In genomic region chr1:228348708-228349467, GRCh38 we compare ENCODE assay signal across 30 cellular contexts. TPM values are rescaled to one million over a fixed set of nuclear protein-coding genes. Genes with fewer than 3 reads are reported as not detected.
A peak's percentile ranks its signal among the peaks of the same experiment; 100 is the strongest.
DNase-seq lines count a peak whose midpoint lies in the region; ATAC-seq, FAIRE-seq and TF ChIP-seq lines count a peak whose summit lies in the region.
"Had no signal": no experiment of that assay in that cellular context is flagged by ENCODE, and none has a peak within 500 bp of the region (broad histone marks: within the 10 kb centered on the region; RNA-seq: fewer than 3 reads in every experiment).

No MANE protein-coding gene starts in this region.

- POLR2A ChIA-PET in activated CD8-positive, alpha-beta T cell treated with anti-CD3 and anti-CD28 coated beads for 36 hours (lab: Charles Lee) = no interaction called here
- POLR2A ChIA-PET in activated CD8-positive, alpha-beta T cell treated with anti-CD3 and anti-CD28 coated beads, Interleukin-2, amount 10 ng/mL, durations not matched to agents 7 days and 5 days (lab: Charles Lee) = no interaction called here
- POLR2A ChIA-PET in RWPE1 (lab: Yijun Ruan, JAX; ENCODE audit: low non-redundant PET) = no interaction called here

- H3K27ac ChIP-seq in right atrium auricular region (peak overlapping the region; percentile 35 to 81), ovary (no peak overlapping the region), RWPE1 (no peak overlapping the region)
- H3K27ac ChIP-seq: body of pancreas, C4-2B had no signal

- TF ChIP-seq EP300 in ovary (IDR thresholded peaks at IDR 0.05) = no peak

- TF ChIP-seq CTCF in activated CD8-positive, alpha-beta T cell treated with anti-CD3 and anti-CD28 coated beads for 36 hours (IDR thresholded peaks at IDR 0.05) = no peak
- no peak for TF ChIP-seq CTCF in CD14-positive monocyte (IDR thresholded peaks at IDR 0.05)
- no peak for TF ChIP-seq CTCF in right atrium auricular region (IDR thresholded peaks at IDR 0.05)
- no peak for TF ChIP-seq CTCF in ovary (IDR thresholded peaks at IDR 0.05)
- TF ChIP-seq CTCF in RWPE1 (conservative IDR thresholded peaks at IDR 0.05; ENCODE audit: low read depth) = no peak

- ATAC-seq in activated CD8-positive, alpha-beta T cell treated with anti-CD3 and anti-CD28 coated beads for 36 hours = no peak
- ATAC-seq in activated CD8-positive, alpha-beta T cell treated with anti-CD3 and anti-CD28 coated beads, Interleukin-2, amount 10 ng/mL, durations not matched to agents 7 days and 5 days = no peak
- ATAC-seq: body of pancreas; SK-N-SH treated with all-trans-retinoic acid at 6 μM for 48 hours; stimulated activated naive B cell treated with anti-CD40 and anti-IgM and Interleukin-4, amounts not matched to agents 10 μg/mL and 1 μg/mL and 100 μg/mL, for 72 hours had no signal

- WGBS in ovary, 3 donors = 62 to 75% (median 74%) methylated on average over 12 of the region's 12 CpGs

- no peak overlapping the region for H3K4me3 ChIP-seq in right atrium auricular region
- H3K4me3 ChIP-seq in ovary = no peak overlapping the region
- H3K4me3 ChIP-seq: body of pancreas had no signal

- no peaks in the 10 kb centered on the region for H3K4me1 Mint-ChIP-seq in activated CD8-positive, alpha-beta T cell treated with anti-CD3 and anti-CD28 coated beads for 36 hours (ENCODE audit: low read depth)
- H3K4me1 Mint-ChIP-seq in activated CD8-positive, alpha-beta T cell treated with anti-CD3 and anti-CD28 coated beads, Interleukin-2, amount 10 ng/mL, durations not matched to agents 7 days and 5 days (ENCODE audit: low read depth) = no peaks in the 10 kb centered on the region
- H3K4me1 Mint-ChIP-seq in CD14-positive monocyte = no peaks in the 10 kb centered on the region
- H3K4me1 Mint-ChIP-seq: activated CD4-positive, alpha-beta memory T cell treated with anti-CD3 and anti-CD28 coated beads, Interleukin-2, amount 10 ng/mL, durations not matched to agents 7 days and 5 days; stimulated activated naive B cell treated with anti-CD40 and anti-IgM and Interleukin-4, amounts not matched to agents 10 μg/mL and 1 μg/mL and 100 μg/mL, for 72 hours had no signal

- peaks cover 3% of the 10 kb centered on the region for H3K36me3 Mint-ChIP-seq in activated CD8-positive, alpha-beta T cell treated with anti-CD3 and anti-CD28 coated beads for 36 hours (ENCODE audit: low read depth)
- H3K36me3 Mint-ChIP-seq in activated CD8-positive, alpha-beta T cell treated with anti-CD3 and anti-CD28 coated beads, Interleukin-2, amount 10 ng/mL, durations not matched to agents 7 days and 5 days (ENCODE audit: low read depth) = no peaks in the 10 kb centered on the region
- no peaks in the 10 kb centered on the region for H3K36me3 Mint-ChIP-seq in CD14-positive monocyte

- H3K36me3 ChIP-seq in right atrium auricular region = peaks cover 33% of the 10 kb centered on the region
- no peaks in the 10 kb centered on the region for H3K36me3 ChIP-seq in ovary

- H3K9me3 ChIP-seq in right atrium auricular region (no peaks in the 10 kb centered on the region), ovary (no peaks in the 10 kb centered on the region)
- H3K9me3 ChIP-seq: body of pancreas had no signal

- peak; percentile 0 for DNase-seq in activated CD8-positive, alpha-beta T cell treated with anti-CD3 and anti-CD28 coated beads for 36 hours
- no peak for DNase-seq in activated CD8-positive, alpha-beta T cell treated with anti-CD3 and anti-CD28 coated beads, Interleukin-2, amount 10 ng/mL, durations not matched to agents 7 days and 5 days
- DNase-seq in CD14-positive monocyte (ENCODE audit: low spot score) (peak; percentile 30), right atrium auricular region (ENCODE audit: low spot score) (no peak), ovary (peak in 4 of 5 donors; percentile 1 to 11 (median 4)), RWPE1 (ENCODE audit: low spot score) (no peak), GM12891 (ENCODE audit: insufficient read length, low spot score) (no peak), HuH-7.5 (ENCODE audit: low spot score) (no peak)
- DNase-seq: activated CD4-positive, alpha-beta memory T cell treated with anti-CD3 and anti-CD28 coated beads, Interleukin-2, amount 10 ng/mL, durations not matched to agents 7 days and 5 days; activated CD4-positive, CD25-positive, alpha-beta regulatory T cell treated with anti-CD3 and anti-CD28 coated beads, Interleukin-2, amount 50 U/mL, for 72 hours; cerebellar nuclear complex; DND-41; GF-D8; HCEC 1CT; Karpas-422; NCI-H1417 treated with DMSO at 0.1 percent for 48 hours; NCI-H2081; NCI-H2227 treated with DMSO at 0.1 percent for 48 hours; NCI-H526 treated with DMSO at 0.1 percent for 48 hours; NK-92 treated with Interleukin-12 subunit alpha and Interleukin-12 subunit beta, amount 100 ng/mL, for 24 hours; stimulated activated naive B cell treated with anti-CD40 and anti-IgM and Interleukin-4, amounts not matched to agents 10 μg/mL and 1 μg/mL and 100 μg/mL, for 72 hours; substantia nigra had no signal

- CTCF ChIA-PET in activated CD8-positive, alpha-beta T cell treated with anti-CD3 and anti-CD28 coated beads for 36 hours (lab: Charles Lee) = no interaction called here
- CTCF ChIA-PET in activated CD8-positive, alpha-beta T cell treated with anti-CD3 and anti-CD28 coated beads, Interleukin-2, amount 10 ng/mL, durations not matched to agents 7 days and 5 days (lab: Charles Lee) = no interaction called here
- CTCF ChIA-PET in RWPE1 (lab: Yijun Ruan, JAX) = no interaction called here

- no peak for TF ChIP-seq POLR2A in ovary (IDR thresholded peaks at IDR 0.05)
- TF ChIP-seq POLR2A in GM12891 (IDR thresholded peaks at IDR 0.05; ENCODE audit: low read depth, low read length) = no peak

- no peaks in the 10 kb centered on the region for H3K27me3 ChIP-seq in right atrium auricular region
- H3K27me3 ChIP-seq in ovary = no peaks in the 10 kb centered on the region
- H3K27me3 ChIP-seq: body of pancreas had no signal

- H3K27ac Mint-ChIP-seq in activated CD8-positive, alpha-beta T cell treated with anti-CD3 and anti-CD28 coated beads for 36 hours = no peak overlapping the region
- H3K27ac Mint-ChIP-seq in activated CD8-positive, alpha-beta T cell treated with anti-CD3 and anti-CD28 coated beads, Interleukin-2, amount 10 ng/mL, durations not matched to agents 7 days and 5 days = no peak overlapping the region
- no peak overlapping the region for H3K27ac Mint-ChIP-seq in CD14-positive monocyte
- H3K27ac Mint-ChIP-seq: activated CD4-positive, alpha-beta memory T cell treated with anti-CD3 and anti-CD28 coated beads, Interleukin-2, amount 10 ng/mL, durations not matched to agents 7 days and 5 days; activated T-helper 2 cell treated with anti-CD3 and anti-CD28 coated beads, Interferon-gamma antibody, Interleukin-2, Interleukin-4, amounts not matched to agents 10 μg/mL and 5 μg/mL and 100 μg/mL, durations not matched to agents 14 hours and 24 hours and 36 hours; stimulated activated naive B cell treated with anti-CD40 and anti-IgM and Interleukin-4, amounts not matched to agents 10 μg/mL and 1 μg/mL and 100 μg/mL, for 72 hours; T-helper 1 cell treated with Interleukin-12 subunit alpha and Interleukin-12 subunit beta and Interleukin-4 antibody, amounts not matched to agents 30 μg/mL and 1 μg/mL, for 36 hours; type B pancreatic cell had no signal

- H3K27me3 Mint-ChIP-seq in activated CD8-positive, alpha-beta T cell treated with anti-CD3 and anti-CD28 coated beads for 36 hours = no peaks in the 10 kb centered on the region
- no peaks in the 10 kb centered on the region for H3K27me3 Mint-ChIP-seq in activated CD8-positive, alpha-beta T cell treated with anti-CD3 and anti-CD28 coated beads, Interleukin-2, amount 10 ng/mL, durations not matched to agents 7 days and 5 days (ENCODE audit: low read depth)
- H3K27me3 Mint-ChIP-seq in CD14-positive monocyte (ENCODE audit: low read depth in 3 of 3) = peaks cover 0 to 2% (median 0%) of the 10 kb centered on the region in 3 donors
- H3K27me3 Mint-ChIP-seq: activated CD4-positive, alpha-beta memory T cell treated with anti-CD3 and anti-CD28 coated beads, Interleukin-2, amount 10 ng/mL, durations not matched to agents 7 days and 5 days; stimulated activated naive B cell treated with anti-CD40 and anti-IgM and Interleukin-4, amounts not matched to agents 10 μg/mL and 1 μg/mL and 100 μg/mL, for 72 hours; type B pancreatic cell had no signal

- H3K4me1 ChIP-seq in right atrium auricular region = peaks cover 0 to 11% of the 10 kb centered on the region in 2 donors
- H3K4me1 ChIP-seq in ovary (ENCODE audit: insufficient read depth) = no peaks in the 10 kb centered on the region
- H3K4me1 ChIP-seq: body of pancreas had no signal

- FAIRE-seq in GM12891 (lab: Jason Lieb, UNC) = no peak
- FAIRE-seq: D721Med, frontal cortex had no signal

- no peak overlapping the region for H3K4me3 Mint-ChIP-seq in activated CD8-positive, alpha-beta T cell treated with anti-CD3 and anti-CD28 coated beads for 36 hours
- H3K4me3 Mint-ChIP-seq in activated CD8-positive, alpha-beta T cell treated with anti-CD3 and anti-CD28 coated beads, Interleukin-2, amount 10 ng/mL, durations not matched to agents 7 days and 5 days = no peak overlapping the region
- no peak overlapping the region for H3K4me3 Mint-ChIP-seq in CD14-positive monocyte
- H3K4me3 Mint-ChIP-seq: activated CD4-positive, alpha-beta memory T cell treated with anti-CD3 and anti-CD28 coated beads, Interleukin-2, amount 10 ng/mL, durations not matched to agents 7 days and 5 days; stimulated activated naive B cell treated with anti-CD40 and anti-IgM and Interleukin-4, amounts not matched to agents 10 μg/mL and 1 μg/mL and 100 μg/mL, for 72 hours; T-helper 1 cell treated with Interleukin-12 subunit alpha and Interleukin-12 subunit beta and Interleukin-4 antibody, amounts not matched to agents 30 μg/mL and 1 μg/mL, for 36 hours; type B pancreatic cell had no signal

- H3K9me3 Mint-ChIP-seq in activated CD8-positive, alpha-beta T cell treated with anti-CD3 and anti-CD28 coated beads for 36 hours = peaks cover 3% of the 10 kb centered on the region
- no peaks in the 10 kb centered on the region for H3K9me3 Mint-ChIP-seq in activated CD8-positive, alpha-beta T cell treated with anti-CD3 and anti-CD28 coated beads, Interleukin-2, amount 10 ng/mL, durations not matched to agents 7 days and 5 days (ENCODE audit: insufficient read depth)
- H3K9me3 Mint-ChIP-seq in CD14-positive monocyte = peaks cover 0 to 2% (median 0%) of the 10 kb centered on the region in 7 donors
- H3K9me3 Mint-ChIP-seq: type B pancreatic cell had no signal

- intact Hi-C loops in activated CD8-positive, alpha-beta T cell treated with anti-CD3 and anti-CD28 coated beads for 36 hours (cut with micrococcal nuclease) = no loop called here
- intact Hi-C loops in CD14-positive monocyte (cut with micrococcal nuclease) (no loop called here), ovary (cut with DNase I) (no loop called here)

TF ChIP-seq in GM12891, 5 proteins besides CTCF, POLR2A, EP300 and RAD21 (continues in another document):
- TF ChIP-seq PAX5 (IDR thresholded peaks at IDR 0.05; ENCODE audit: insufficient read depth, low read length, severe bottlenecking) = no peak

RNA-seq across cellular contexts. Expression of gene TRIM11, which starts 57.7 kb away (rescaled TPM):
- 10 to 100 TPM; 30.7 to 32.1 TPM for total RNA-seq in activated CD8-positive, alpha-beta T cell treated with anti-CD3 and anti-CD28 coated beads for 36 hours
- 10 to 100 TPM; 66.5 to 71.9 TPM for total RNA-seq in activated CD8-positive, alpha-beta T cell treated with anti-CD3 and anti-CD28 coated beads, Interleukin-2, amount 10 ng/mL, durations not matched to agents 7 days and 5 days
- polyA plus RNA-seq in CD14-positive monocyte (1 to 10 TPM; 9.1 to 9.4 TPM), ovary (10 to 100 TPM in 1 of 2 donors, 1 to 10 TPM in 1; 2.4 to 10.3 TPM)
- total RNA-seq in right atrium auricular region (1 to 10 TPM; 5.5 to 9.8 TPM), ovary (10 to 100 TPM; 15.2 to 24.1 (median 20.0) TPM)
- 12.6 TPM for polyA plus RNA-seq in GM12891 (2012; ENCODE audit: low read depth, missing spikeins)

Comparison
In these comparisons a context has a peak if more than half of its experiments do, and no peak if none do; other contexts are left out.
1. DNase-seq: peak in activated CD8-positive, alpha-beta T cell treated with anti-CD3 and anti-CD28 coated beads for 36 hours (single experiment), CD14-positive monocyte (single experiment) and ovary (4 of 5); none in activated CD8-positive, alpha-beta T cell treated with anti-CD3 and anti-CD28 coated beads, Interleukin-2, amount 10 ng/mL, durations not matched to agents 7 days and 5 days (single experiment), right atrium auricular region (single experiment), RWPE1 (single experiment), GM12891 (single experiment) and HuH-7.5 (single experiment).
2. H3K27ac ChIP-seq: peak in right atrium auricular region (2 of 2); none in ovary (0 of 2) and RWPE1 (single experiment).